18 cellular contexts compared by ENCODE assay signal in the genomic region with DNA sequence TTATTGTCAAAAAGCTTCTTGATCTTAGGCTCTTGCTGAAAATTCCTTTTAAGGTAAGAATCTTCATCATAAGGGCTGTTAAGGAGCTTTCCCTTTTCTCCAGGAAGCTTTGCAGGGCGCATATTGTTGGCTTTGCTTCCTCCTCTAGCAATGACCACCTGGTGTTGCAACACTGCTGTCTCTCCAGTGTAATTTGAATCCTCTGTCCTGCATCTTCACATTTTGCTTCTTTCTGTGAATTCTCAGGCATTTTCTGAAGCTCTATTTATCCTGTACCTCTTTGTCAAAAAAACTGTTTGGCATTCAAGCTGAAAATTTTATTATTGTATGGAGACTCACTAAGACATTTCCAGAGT.
DNase-seq lines count a peak whose midpoint lies in the region; TF ChIP-seq lines count a peak whose summit lies in the region.
"Had no signal": no experiment of that assay in that cellular context is flagged by ENCODE, and none has a peak within 500 bp of the region (broad histone marks: within the 10 kb centered on the region; RNA-seq: fewer than 3 reads in every experiment).

No MANE protein-coding gene starts in this region.

- H3K4me3 ChIP-seq in fibroblast of villous mesenchyme (ENCODE audit: low read depth, low read length) (no peak overlapping the region), lower leg skin (ENCODE audit: low read depth, poor library complexity, severe bottlenecking) (no peak overlapping the region)
- H3K4me3 ChIP-seq: testis had no signal

- TF ChIP-seq POLR2A in lower leg skin (IDR thresholded peaks at IDR 0.05) = no peak

- in situ Hi-C loops in G401 (cut with HindIII; ENCODE audit: low sequenced_read_pairs) = no loop called here

- intact Hi-C loops in lower leg skin (cut with DNase I; ENCODE audit: low total_unique reads) = no loop called here

- H3K4me3 Mint-ChIP-seq in progenitor cell of endocrine pancreas (ENCODE audit: low read depth) = no peak overlapping the region
- no peak overlapping the region for H3K4me3 Mint-ChIP-seq in glutamatergic neuron (ENCODE audit: unreplicated experiment)
- H3K4me3 Mint-ChIP-seq: activated naive CD4-positive, alpha-beta T cell treated with anti-CD3 and anti-CD28 coated beads, Interleukin-2, amount 50 U/mL, for 24 hours; CD4-positive, CD25-positive, alpha-beta regulatory T cell had no signal

- H3K9me3 Mint-ChIP-seq in progenitor cell of endocrine pancreas (ENCODE audit: low read depth) (no peaks in the 10 kb centered on the region), glutamatergic neuron (ENCODE audit: unreplicated experiment) (no peaks in the 10 kb centered on the region)

- 23 to 24% methylated on average over 1 of the region's 1 CpG for WGBS in lower leg skin, 2 donors

- H3K27me3 Mint-ChIP-seq in progenitor cell of endocrine pancreas (no peaks in the 10 kb centered on the region), glutamatergic neuron (ENCODE audit: unreplicated experiment) (no peaks in the 10 kb centered on the region)

- H3K27ac Mint-ChIP-seq in progenitor cell of endocrine pancreas (peak overlapping the region; percentile 23), glutamatergic neuron (ENCODE audit: unreplicated experiment) (no peak overlapping the region)
- H3K27ac Mint-ChIP-seq: activated naive CD4-positive, alpha-beta T cell treated with anti-CD3 and anti-CD28 coated beads, Interleukin-2, amount 50 U/mL, for 24 hours; CD4-positive, CD25-positive, alpha-beta regulatory T cell had no signal

- H3K36me3 Mint-ChIP-seq in progenitor cell of endocrine pancreas (ENCODE audit: insufficient read depth) (no peaks in the 10 kb centered on the region), glutamatergic neuron (ENCODE audit: unreplicated experiment) (no peaks in the 10 kb centered on the region)
- H3K36me3 Mint-ChIP-seq: activated naive CD4-positive, alpha-beta T cell treated with anti-CD3 and anti-CD28 coated beads, Interleukin-2, amount 50 U/mL, for 24 hours; CD4-positive, CD25-positive, alpha-beta regulatory T cell had no signal

- no peak for TF ChIP-seq CTCF in fibroblast of villous mesenchyme (IDR thresholded peaks at IDR 0.05; ENCODE audit: insufficient read depth, low read depth, low read length)
- TF ChIP-seq CTCF in progenitor cell of endocrine pancreas (IDR thresholded peaks at IDR 0.05; ENCODE audit: unreplicated experiment) = no peak
- TF ChIP-seq CTCF in lower leg skin (IDR thresholded peaks at IDR 0.05) = no peak
- no peak for TF ChIP-seq CTCF in glutamatergic neuron (IDR thresholded peaks at IDR 0.05; ENCODE audit: partially characterized antibody, unreplicated experiment)

- DNase-seq in NCI-H2107 treated with DMSO at 0.1 percent for 48 hours (lab: John Stamatoyannopoulos, UW; ENCODE audit: unreplicated experiment) = peak; percentile 53
- no peak for DNase-seq in NCI-H2107 (lab: John Stamatoyannopoulos, UW)
- DNase-seq in NCI-H69 (lab: John Stamatoyannopoulos, UW) = peak; percentile 100
- DNase-seq in fibroblast of villous mesenchyme (ENCODE audit: low read depth) = peak; percentile 3
- no peak for DNase-seq in progenitor cell of endocrine pancreas (ENCODE audit: low spot score, unreplicated experiment)
- no peak for DNase-seq in lower leg skin (ENCODE audit: low spot score in 2 of 2)
- no peak for DNase-seq in glutamatergic neuron
- no peak for DNase-seq in G401 (ENCODE audit: low spot score)
- DNase-seq: 8988T; CD4-positive, CD25-positive, alpha-beta regulatory T cell; erythroblast; KBM-7; midbrain; NCI-H1694 treated with DMSO at 0.1 percent for 48 hours; SK-N-SH; testis; WERI-Rb-1 had no signal

- H3K4me1 Mint-ChIP-seq in progenitor cell of endocrine pancreas (ENCODE audit: low read depth) (peaks cover 6% of the 10 kb centered on the region), glutamatergic neuron (ENCODE audit: low read depth, unreplicated experiment) (peaks cover 6% of the 10 kb centered on the region)
- H3K4me1 Mint-ChIP-seq: activated naive CD4-positive, alpha-beta T cell treated with anti-CD3 and anti-CD28 coated beads, Interleukin-2, amount 50 U/mL, for 24 hours; CD4-positive, CD25-positive, alpha-beta regulatory T cell had no signal

Comparison
In these comparisons a context has a peak if more than half of its experiments do, and no peak if none do; other contexts are left out.
1. DNase-seq: peak in NCI-H2107 treated with DMSO at 0.1 percent for 48 hours (single experiment), NCI-H69 (single experiment) and fibroblast of villous mesenchyme (single experiment); none in NCI-H2107 (single experiment), progenitor cell of endocrine pancreas (single experiment), lower leg skin (0 of 2), glutamatergic neuron (single experiment) and G401 (single experiment).